25 cellular contexts compared by ENCODE assay signal in genomic region chr4:129232627-129233337, GRCh38.
A peak's percentile ranks its signal among the peaks of the same experiment; 100 is the strongest.
DNase-seq lines count a peak whose midpoint lies in the region; ATAC-seq and TF ChIP-seq lines count a peak whose summit lies in the region.
"Had no signal": no experiment of that assay in that cellular context is flagged by ENCODE, and none has a peak within 500 bp of the region (broad histone marks: within the 10 kb centered on the region; RNA-seq: fewer than 3 reads in every experiment).

No MANE protein-coding gene starts in this region.

- intact Hi-C loops in sciatic nerve (cut with DNase I): no loop called here

- H3K4me1 ChIP-seq in SK-N-SH (ENCODE audit: control insufficient read depth in 1 of 2, insufficient read depth in 2 of 2, low read depth in 1 of 2, low read length in 1 of 2): peaks cover 4 to 13% of the 10 kb centered on the region in 2 experiments; a peak in 3 of 4 replicates
- H3K4me1 ChIP-seq: A549, esophagus squamous epithelium, heart right ventricle had no signal

- no peak overlapping the region for H3K4me3 ChIP-seq in SK-N-SH (ENCODE audit: low read depth in 2 of 2, low read length in 1 of 2)
- H3K4me3 ChIP-seq: A549, esophagus squamous epithelium, heart right ventricle had no signal

- 0 out of 4 replicates have a peak, but pooled peaks of 1 of the 2 experiments have one; percentile 24 for TF ChIP-seq EP300 in SK-N-SH (IDR thresholded peaks at IDR 0.05; ENCODE audit: borderline replicate concordance in 1 of 2, low read depth in 1 of 2, low read length in 1 of 2)

- H3K9me2 ChIP-seq in SK-N-SH: no peaks in the 10 kb centered on the region

- 30% methylated on average over 3 of the region's 3 CpGs for WGBS in SK-N-SH (ENCODE audit: low lambda C conversion rate)

- POLR2A ChIA-PET in SK-N-SH (lab: Yijun Ruan, JAX): no interaction called here

- CTCF ChIA-PET in SK-N-SH (lab: Yijun Ruan, JAX): interaction anchor here (0.6 to 1.6 kb wide), 2 partner anchors 188 to 370 kb away, joined by 4 read pairs; no protein-coding TSS in a partner anchor

- no peak for TF ChIP-seq RAD21 in SK-N-SH (IDR thresholded peaks at IDR 0.05; ENCODE audit: low read length)

- peak; percentile 36 for DNase-seq in NCI-H748 (lab: John Stamatoyannopoulos, UW; ENCODE audit: unreplicated experiment)
- no peak for DNase-seq in NCI-H748 treated with DMSO at 0.1 percent for 48 hours (lab: John Stamatoyannopoulos, UW)
- peak; percentile 14 for DNase-seq in SK-N-SH
- peak; percentile 9 for DNase-seq in kidney tubule cell (ENCODE audit: low spot score)
- no peak for DNase-seq in activated naive CD4-positive, alpha-beta T cell treated with Interleukin-2 at 50 U/mL for 16 hours
- DNase-seq in sciatic nerve (ENCODE audit: low spot score): no peak
- no peak for DNase-seq in hypothalamus (lab: John Stamatoyannopoulos, UW)
- DNase-seq: activated B cell treated with CpG ODN at 0.5 μM for 24 hours; activated CD4-positive, alpha-beta T cell treated with anti-CD3 and anti-CD28 coated beads, Interleukin-2, amount 50 U/mL, for 1 hour; activated gamma-delta T cell treated with Interleukin-2 at 50 U/mL for 16 hours; activated T-cell treated with anti-CD3 and anti-CD28 coated beads, Interleukin-2, amount 50 U/mL, for 4 hours; Calu3; CD4-positive, CD25-positive, alpha-beta regulatory T cell; cerebellar nuclear complex; esophagus squamous epithelium; heart right ventricle; left cardiac atrium; mammary epithelial cell; NCI-H774; RPMI8226; stimulated activated CD4-positive, alpha-beta T cell treated with anti-CD3 and anti-CD28 coated beads, Interleukin-2, amount 100 ng/mL, for 48 hours; stimulated activated naive CD8-positive, alpha-beta T cell treated with anti-CD3 and anti-CD28 coated beads, Interleukin-15, amount 100 ng/mL, for 72 hours had no signal

- no peaks in the 10 kb centered on the region for H3K36me3 ChIP-seq in SK-N-SH (replicated peaks in 1 of 2; ENCODE audit: control insufficient read depth in 1 of 2, insufficient read depth in 2 of 2, low read length in 1 of 2)
- H3K36me3 ChIP-seq: esophagus squamous epithelium, heart right ventricle had no signal

- H3K4me2 ChIP-seq in SK-N-SH: peak overlapping the region; percentile 60; the same call in 1 of the 2 replicates
- H3K4me2 ChIP-seq: A549 had no signal

- ATAC-seq in sciatic nerve (no peak), HG03175 (IDR thresholded peaks at IDR 0.05; ENCODE audit: unreplicated experiment) (no peak)
- ATAC-seq: A549; activated T-cell treated with anti-CD3 and anti-CD28 coated beads, Interleukin-2, amount 50 U/mL, for 4 hours; heart right ventricle; natural killer cell treated with Interleukin-12 subunit alpha and Interleukin-12 subunit beta and Interleukin-15 and Interleukin-18, amount 100 ng/mL, for 72 hours; stimulated activated naive CD8-positive, alpha-beta T cell treated with anti-CD3 and anti-CD28 coated beads, Interleukin-15, amount 100 ng/mL, for 72 hours had no signal

- no peaks in the 10 kb centered on the region for H3K79me2 ChIP-seq in SK-N-SH (ENCODE audit: insufficient read depth)

- H3K27ac ChIP-seq in SK-N-SH (ENCODE audit: low read depth in 2 of 2, low read length in 1 of 2): peak overlapping the region; percentile 65 to 87
- H3K27ac ChIP-seq: A549, esophagus squamous epithelium, heart right ventricle had no signal

- no peaks in the 10 kb centered on the region for H3K9me3 ChIP-seq in SK-N-SH
- H3K9me3 ChIP-seq: A549, esophagus squamous epithelium, heart right ventricle had no signal

- H4K20me1 ChIP-seq in SK-N-SH (ENCODE audit: insufficient read depth): no peaks in the 10 kb centered on the region

- no peak overlapping the region for H3K9ac ChIP-seq in SK-N-SH

- peaks cover 8% of the 10 kb centered on the region for H3F3A ChIP-seq in SK-N-SH (replicated peaks; ENCODE audit: insufficient read depth)

- no peak for TF ChIP-seq CTCF in SK-N-SH (IDR thresholded peaks at IDR 0.05)

- H2AFZ ChIP-seq in SK-N-SH (ENCODE audit: low read depth): peak overlapping the region; percentile 12; the same call in 1 of the 2 replicates

- H3K27me3 ChIP-seq in SK-N-SH (ENCODE audit: insufficient read depth): no peaks in the 10 kb centered on the region
- H3K27me3 ChIP-seq: esophagus squamous epithelium had no signal

TF ChIP-seq in SK-N-SH, 30 proteins besides CTCF, POLR2A, EP300 and RAD21:
- peak; percentile 29; the same call in 1 of the 2 replicates for TF ChIP-seq GATA2 (CRISPR knock-in tag; IDR thresholded peaks at IDR 0.05)
- no peak for TF ChIP-seq CHD2 (IDR thresholded peaks at IDR 0.05; ENCODE audit: low read length, partially characterized antibody)
- TF ChIP-seq MAX (IDR thresholded peaks at IDR 0.05; ENCODE audit: low read depth): no peak
- TF ChIP-seq IRF3 (IDR thresholded peaks at IDR 0.05; ENCODE audit: low read depth, low read length): no peak
- TF ChIP-seq TCF12 (IDR thresholded peaks at IDR 0.05): no peak
- TF ChIP-seq TEAD4 (IDR thresholded peaks at IDR 0.05; ENCODE audit: borderline replicate concordance, insufficient read depth): no peak
- no peak for TF ChIP-seq JUND (IDR thresholded peaks at IDR 0.05)
- TF ChIP-seq REST (IDR thresholded peaks at IDR 0.05; ENCODE audit: low read depth, low read length): no peak
TF ChIP-seq in SK-N-SH: peak in this region for 1.

Comparison
In these comparisons a context has a peak if more than half of its experiments do, and no peak if none do; other contexts are left out.
1. DNase-seq: peak in NCI-H748 (single experiment), SK-N-SH (single experiment) and kidney tubule cell (single experiment); none in NCI-H748 treated with DMSO at 0.1 percent for 48 hours (single experiment), activated naive CD4-positive, alpha-beta T cell treated with Interleukin-2 at 50 U/mL for 16 hours (single experiment), sciatic nerve (single experiment) and hypothalamus (0 of 51).